In genomic region chr19:10454267-10454666, GRCh38 we compare ENCODE assay signal across 14 cellular contexts. TPM values are rescaled to one million over a fixed set of nuclear protein-coding genes. Genes with fewer than 3 reads are reported as not detected.
DNase-seq lines count a peak whose midpoint lies in the region; TF ChIP-seq lines count a peak whose summit lies in the region.
"Had no signal": no experiment of that assay in that cellular context is flagged by ENCODE, and none has a peak within 500 bp of the region (broad histone marks: within the 10 kb centered on the region; RNA-seq: fewer than 3 reads in every experiment).

No MANE protein-coding gene starts in this region.

- H3K36me3 Mint-ChIP-seq in brain (peaks cover 4% of the 10 kb centered on the region), neural progenitor cell (peaks cover 2% of the 10 kb centered on the region)
- H3K36me3 Mint-ChIP-seq: activated naive CD4-positive, alpha-beta T cell treated with anti-CD3 and anti-CD28 coated beads, Interleukin-2, amount 50 U/mL, for 24 hours had no signal

- TF ChIP-seq POLR2A in Peyer's patch (IDR thresholded peaks at IDR 0.05): no peak

- H3K9me3 ChIP-seq in neural progenitor cell (ENCODE audit: low read depth) (no peaks in the 10 kb centered on the region), Peyer's patch (no peaks in the 10 kb centered on the region), right atrium auricular region (no peaks in the 10 kb centered on the region)

- H3K27me3 ChIP-seq in neural progenitor cell: no peaks in the 10 kb centered on the region
- H3K27me3 ChIP-seq in Peyer's patch: no peaks in the 10 kb centered on the region
- no peaks in the 10 kb centered on the region for H3K27me3 ChIP-seq in right atrium auricular region

- H3K4me1 Mint-ChIP-seq in brain (peaks cover 30% of the 10 kb centered on the region), neural progenitor cell (peaks cover 32% of the 10 kb centered on the region)
- H3K4me1 Mint-ChIP-seq: activated naive CD4-positive, alpha-beta T cell treated with anti-CD3 and anti-CD28 coated beads, Interleukin-2, amount 50 U/mL, for 24 hours had no signal

- H3K4me1 ChIP-seq in neural progenitor cell: peaks cover 19% of the 10 kb centered on the region
- peaks cover 0 to 3% (median 0%) of the 10 kb centered on the region in 4 donors for H3K4me1 ChIP-seq in Peyer's patch
- H3K4me1 ChIP-seq in right atrium auricular region: no peaks in the 10 kb centered on the region

- H3K4me3 ChIP-seq in neural progenitor cell (peak overlapping the region; percentile 28), Peyer's patch (no peak overlapping the region), right atrium auricular region (no peak overlapping the region)

- H3K27ac Mint-ChIP-seq in brain: peak overlapping the region in 3 of 5 experiments; percentile 94 to 96 (median 94)
- no peak overlapping the region for H3K27ac Mint-ChIP-seq in neural progenitor cell
- H3K27ac Mint-ChIP-seq: activated naive CD4-positive, alpha-beta T cell treated with anti-CD3 and anti-CD28 coated beads, Interleukin-2, amount 50 U/mL, for 24 hours had no signal

- H3K4me3 Mint-ChIP-seq in brain: peak overlapping the region; percentile 35 to 89 (median 83)
- no peak overlapping the region for H3K4me3 Mint-ChIP-seq in neural progenitor cell
- H3K4me3 Mint-ChIP-seq: activated naive CD4-positive, alpha-beta T cell treated with anti-CD3 and anti-CD28 coated beads, Interleukin-2, amount 50 U/mL, for 24 hours; naive thymus-derived CD4-positive, alpha-beta T cell had no signal

- no peaks in the 10 kb centered on the region for H3K36me3 ChIP-seq in neural progenitor cell
- H3K36me3 ChIP-seq in Peyer's patch: no peaks in the 10 kb centered on the region
- H3K36me3 ChIP-seq in right atrium auricular region: peaks cover 2% of the 10 kb centered on the region

- H3K27me3 Mint-ChIP-seq in brain: peaks cover 12% of the 10 kb centered on the region
- H3K27me3 Mint-ChIP-seq in neural progenitor cell (ENCODE audit: insufficient read depth, low read depth): peaks cover 5% of the 10 kb centered on the region

- H3K9me3 Mint-ChIP-seq in brain: peaks cover 0 to 9% (median 0%) of the 10 kb centered on the region in 5 experiments
- no peaks in the 10 kb centered on the region for H3K9me3 Mint-ChIP-seq in neural progenitor cell
- H3K9me3 Mint-ChIP-seq: activated naive CD4-positive, alpha-beta T cell treated with anti-CD3 and anti-CD28 coated beads, Interleukin-2, amount 50 U/mL, for 24 hours had no signal

- no peak overlapping the region for H3K9ac ChIP-seq in neural progenitor cell

- no peaks in the 10 kb centered on the region for H4K20me1 ChIP-seq in neural progenitor cell (ENCODE audit: low read depth)

- H3F3A ChIP-seq in neural progenitor cell (ENCODE audit: low read depth): no peaks in the 10 kb centered on the region

- no peak overlapping the region for H3K27ac ChIP-seq in neural progenitor cell
- no peak overlapping the region for H3K27ac ChIP-seq in Peyer's patch
- no peak overlapping the region for H3K27ac ChIP-seq in right atrium auricular region
- H3K27ac ChIP-seq: 22Rv1 had no signal

- H2AFZ ChIP-seq in neural progenitor cell (replicated peaks): peak overlapping the region; percentile 43

- peak overlapping the region; percentile 66 for H3K4me2 ChIP-seq in neural progenitor cell

- TF ChIP-seq CTCF in brain (conservative IDR thresholded peaks at IDR 0.05) (no peak), neural progenitor cell (IDR thresholded peaks at IDR 0.05) (no peak), Peyer's patch (IDR thresholded peaks at IDR 0.05) (no peak), right atrium auricular region (IDR thresholded peaks at IDR 0.05) (no peak)

- no peaks in the 10 kb centered on the region for H3K79me2 ChIP-seq in neural progenitor cell (ENCODE audit: low read depth)

- DNase-seq in DMS 273 (lab: John Stamatoyannopoulos, UW; ENCODE audit: unreplicated experiment) (peak; percentile 85), DMS 273 treated with DMSO at 0.1 percent for 48 hours (lab: John Stamatoyannopoulos, UW) (no peak), NCI-H1105 treated with DMSO at 0.1 percent for 48 hours (lab: John Stamatoyannopoulos, UW) (peak; percentile 23), neural progenitor cell (ENCODE audit: low spot score) (peak; percentile 93), DMS153 treated with DMSO at 0.1 percent for 48 hours (lab: John Stamatoyannopoulos, UW; ENCODE audit: unreplicated experiment) (no peak), Peyer's patch (no peak), right atrium auricular region (ENCODE audit: low spot score) (no peak)
- DNase-seq: activated CD4-positive, alpha-beta T cell treated with anti-CD3 and anti-CD28 coated beads, Interleukin-2, amount 50 U/mL, for 4 hours; GF-D8; naive thymus-derived CD4-positive, alpha-beta T cell; stimulated activated naive CD4-positive, alpha-beta T cell treated with Interleukin-2 at 50 U/mL for 16 hours had no signal

RNA-seq across cellular contexts. Expression of gene PDE4A, which starts 33.9 kb away (rescaled TPM):
- 7.4 TPM for polyA plus RNA-seq in brain (ENCODE audit: insufficient read depth, low read depth, low replicate concordance)
- total RNA-seq in neural progenitor cell (ENCODE audit: low replicate concordance) (0.37 and 1.5 TPM in 2 replicates), Peyer's patch (1 to 10 TPM; 3.3 to 7.2 (median 5.1) TPM), right atrium auricular region (1 to 10 TPM; 9.4 to 9.9 TPM)

RNA-seq across cellular contexts. Expression of gene KEAP1, which starts 48.9 kb away (rescaled TPM):
- polyA plus RNA-seq in brain (ENCODE audit: insufficient read depth, low read depth, low replicate concordance): 71.4 TPM
- 25.2 and 41.7 TPM in 2 replicates for total RNA-seq in neural progenitor cell (ENCODE audit: low replicate concordance)
- 10 to 100 TPM; 44.2 to 53.6 (median 46.9) TPM for total RNA-seq in Peyer's patch
- 10 to 100 TPM; 52.1 to 64.9 TPM for total RNA-seq in right atrium auricular region

RNA-seq across cellular contexts. Expression of gene CDC37, which starts 50.9 kb away (rescaled TPM):
- 141 TPM for polyA plus RNA-seq in brain (ENCODE audit: insufficient read depth, low read depth, low replicate concordance)
- total RNA-seq in neural progenitor cell (ENCODE audit: low replicate concordance) (142 and 211 TPM in 2 replicates), Peyer's patch (100 to 1,000 TPM; 118 to 443 (median 159) TPM), right atrium auricular region (100 to 1,000 TPM; 130 to 131 TPM)

Comparison
In these comparisons a context has a peak if more than half of its experiments do, and no peak if none do; other contexts are left out.
1. DNase-seq: peak in DMS 273 (single experiment), NCI-H1105 treated with DMSO at 0.1 percent for 48 hours (single experiment) and neural progenitor cell (single experiment); none in DMS 273 treated with DMSO at 0.1 percent for 48 hours (single experiment), DMS153 treated with DMSO at 0.1 percent for 48 hours (single experiment), Peyer's patch (0 of 3) and right atrium auricular region (single experiment).